26 cellular contexts compared by ENCODE assay signal in genomic region chr19:54183431-54183830, GRCh38.
"Had no signal": no experiment of that assay in that cellular context is flagged by ENCODE, and none has a peak within 500 bp of the region (broad histone marks: within the 10 kb centered on the region; RNA-seq: fewer than 3 reads in every experiment).

No MANE protein-coding gene starts in this region.

- H2AFZ ChIP-seq: parathyroid adenoma had no signal

- H3K27ac ChIP-seq: esophagus muscularis mucosa, left ventricle myocardium inferior, parathyroid adenoma, psoas muscle, suprapubic skin, tibial artery, upper lobe of right lung had no signal

- H3K9ac ChIP-seq: parathyroid adenoma had no signal

- H3K9me3 ChIP-seq: esophagus muscularis mucosa, left ventricle myocardium inferior, psoas muscle, suprapubic skin, tibial artery, upper lobe of right lung had no signal

- H3K79me2 ChIP-seq: parathyroid adenoma had no signal

- H3K4me2 ChIP-seq: smooth muscle cell had no signal

- H3K27me3 ChIP-seq: esophagus muscularis mucosa, suprapubic skin, tibial artery, upper lobe of right lung had no signal

- H3K4me3 ChIP-seq: esophagus muscularis mucosa, left ventricle myocardium inferior, psoas muscle, smooth muscle cell, suprapubic skin, tibial artery, upper lobe of right lung had no signal

- ATAC-seq: activated CD4-positive, alpha-beta T cell treated with anti-CD3 and anti-CD28 coated beads for 36 hours; activated CD8-positive, alpha-beta memory T cell treated with anti-CD3 and anti-CD28 coated beads, Interleukin-2, amount 10 ng/mL, durations not matched to agents 7 days and 5 days; activated CD8-positive, alpha-beta T cell treated with anti-CD3 and anti-CD28 coated beads, Interleukin-2, amount 10 ng/mL, durations not matched to agents 7 days and 5 days; activated naive CD8-positive, alpha-beta T cell treated with anti-CD3 and anti-CD28 coated beads, Interleukin-2, amount 50 U/mL, for 24 hours; psoas muscle; upper lobe of right lung had no signal

- FAIRE-seq: islet of Langerhans had no signal

- DNase-seq: activated CD4-positive, alpha-beta T cell treated with anti-CD3 and anti-CD28 coated beads for 36 hours; activated CD4-positive, CD25-positive, alpha-beta regulatory T cell; activated CD8-positive, alpha-beta memory T cell treated with anti-CD3 and anti-CD28 coated beads, Interleukin-2, amount 10 ng/mL, durations not matched to agents 7 days and 5 days; activated CD8-positive, alpha-beta T cell treated with anti-CD3 and anti-CD28 coated beads, Interleukin-2, amount 10 ng/mL, durations not matched to agents 7 days and 5 days; activated gamma-delta T cell; activated naive CD8-positive, alpha-beta T cell treated with anti-CD3 and anti-CD28 coated beads, Interleukin-2, amount 50 U/mL, for 24 hours; activated T-cell treated with anti-CD3 and anti-CD28 coated beads for 4 hours; amygdala; caudate nucleus; cortex of kidney; foreskin melanocyte; left ventricle myocardium inferior; mammary epithelial cell; naive B cell; nephron progenitor cell; nucleus accumbens; stimulated activated naive CD4-positive, alpha-beta T cell; T-helper 1 cell; tibial artery; upper lobe of right lung had no signal
